Comparison of ENCODE assay signal across 1 cellular context in the genomic region with DNA sequence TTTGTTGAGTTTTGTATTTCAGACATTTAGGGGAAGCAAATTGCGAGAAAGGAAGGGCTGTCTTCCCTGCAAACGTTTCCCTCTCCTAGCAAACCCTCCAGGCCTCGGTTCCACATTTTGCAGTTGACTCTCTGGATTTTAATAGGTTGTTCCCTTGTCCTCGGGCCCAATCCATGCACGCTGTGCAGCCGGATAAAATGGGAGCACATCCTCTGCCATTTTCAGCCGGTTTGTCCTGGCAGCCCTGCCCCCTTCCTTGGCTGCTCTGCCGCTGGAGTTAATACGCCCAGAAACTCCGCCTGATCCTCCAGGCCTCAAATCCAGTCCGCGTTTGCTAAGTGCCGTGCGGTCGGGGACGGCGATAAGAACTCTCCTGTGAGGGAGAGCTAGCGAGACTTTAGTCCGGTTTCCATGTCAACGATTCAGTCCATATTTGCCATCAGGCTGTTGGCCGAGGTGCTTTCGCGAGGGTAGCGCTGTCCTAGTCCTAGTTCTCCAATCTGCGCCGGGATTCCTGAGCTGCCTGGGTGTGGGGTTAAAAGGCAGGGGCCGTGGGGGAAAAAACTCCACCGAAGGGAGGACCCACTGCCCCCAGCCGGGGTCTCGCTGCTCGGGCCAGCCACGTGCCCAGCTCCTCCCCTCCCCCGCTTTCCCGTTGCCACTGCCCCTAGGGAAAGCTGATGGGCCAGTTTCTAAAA.
TF ChIP-seq lines count a peak whose summit lies in the region.

No MANE protein-coding gene starts in this region.

TF ChIP-seq in HepG2, 621 proteins besides CTCF, POLR2A, EP300 and RAD21 (continued from another document and continues in another):
- TF ChIP-seq, protein P1, sequence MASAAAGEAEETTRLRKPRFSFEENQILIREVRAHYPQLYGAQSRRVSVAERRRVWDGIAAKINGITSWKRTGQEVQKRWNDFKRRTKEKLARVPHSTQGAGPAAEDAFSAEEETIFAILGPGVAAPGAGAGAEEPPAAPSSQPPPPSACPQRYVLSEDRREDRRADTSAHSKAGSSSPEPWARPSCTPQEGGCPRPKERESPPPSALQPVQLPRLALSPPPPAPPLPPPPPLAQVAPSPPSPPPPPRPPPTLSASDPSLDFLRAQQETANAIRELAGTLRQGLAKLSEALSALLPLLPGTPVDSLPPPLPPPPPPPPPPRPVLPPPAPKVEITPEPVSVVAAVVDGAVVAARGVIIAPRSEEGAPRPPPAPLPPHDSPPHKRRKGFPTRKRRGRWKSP (CRISPR knock-in tag; IDR thresholded peaks at IDR 0.05): peak; percentile 79
- TF ChIP-seq ARNT (IDR thresholded peaks at IDR 0.05) (no peak), KDM1A (CRISPR knock-in tag; IDR thresholded peaks at IDR 0.05) (0 out of 2 replicates have a peak, but pooled peaks have one; percentile 17), STAT5B (CRISPR knock-in tag; IDR thresholded peaks at IDR 0.05) (no peak), MED8 (CRISPR knock-in tag; IDR thresholded peaks at IDR 0.05; ENCODE audit: insufficient replicate concordance) (peak; percentile 38), NFRKB (IDR thresholded peaks at IDR 0.05) (no peak), CBFB (CRISPR knock-in tag; IDR thresholded peaks at IDR 0.05) (peak; percentile 94), RFX1 (IDR thresholded peaks at IDR 0.05) (peak; percentile 62; the same call in 1 of the 2 replicates), ZNF619 (CRISPR knock-in tag; IDR thresholded peaks at IDR 0.05) (no peak), NONO (IDR thresholded peaks at IDR 0.05) (no peak), NONO (CRISPR knock-in tag; conservative IDR thresholded peaks at IDR 0.05) (peak; percentile 90), ZNF160 (CRISPR knock-in tag; IDR thresholded peaks at IDR 0.05) (no peak; the same call in 1 of the 2 replicates), KLF11 (CRISPR knock-in tag; IDR thresholded peaks at IDR 0.05) (peak; percentile 59), ZNF260 (CRISPR knock-in tag; IDR thresholded peaks at IDR 0.05; ENCODE audit: borderline replicate concordance, low read depth) (no peak), SRF (IDR thresholded peaks at IDR 0.05; ENCODE audit: low read depth, low read length) (peak; percentile 68), ZNF282 (IDR thresholded peaks at IDR 0.05; ENCODE audit: partially characterized antibody) (no peak), ZNF746 (CRISPR knock-in tag; IDR thresholded peaks at IDR 0.05) (peak; percentile 97), NFYB (CRISPR knock-in tag; IDR thresholded peaks at IDR 0.05) (peak; percentile 56), SMAD9 (CRISPR knock-in tag; IDR thresholded peaks at IDR 0.05) (no peak), ZFY (CRISPR knock-in tag; IDR thresholded peaks at IDR 0.05) (peak; percentile 92), GATAD2A (CRISPR knock-in tag; IDR thresholded peaks at IDR 0.05) (peak; percentile 85), ZNF446 (CRISPR knock-in tag; IDR thresholded peaks at IDR 0.05) (no peak; the same call in 1 of the 2 replicates), JUND (CRISPR knock-in tag; IDR thresholded peaks at IDR 0.05) (peak; percentile 16; the same call in 1 of the 2 replicates), GATA4 (IDR thresholded peaks at IDR 0.05; ENCODE audit: borderline replicate concordance, low read depth) (peak; percentile 78; the same call in 1 of the 2 replicates), TGIF2 (CRISPR knock-in tag; IDR thresholded peaks at IDR 0.05) (peak; percentile 90), NR2F1 (CRISPR knock-in tag; IDR thresholded peaks at IDR 0.05) (peak; percentile 15 to 53; a peak in 2 of 4 replicates), KLF12 (CRISPR knock-in tag; IDR thresholded peaks at IDR 0.05; ENCODE audit: borderline replicate concordance) (peak; percentile 96; the same call in 1 of the 2 replicates), ERF (CRISPR knock-in tag; IDR thresholded peaks at IDR 0.05) (peak; percentile 84), SMYD3 (CRISPR knock-in tag; IDR thresholded peaks at IDR 0.05) (no peak), ZNF34 (CRISPR knock-in tag; IDR thresholded peaks at IDR 0.05; ENCODE audit: borderline replicate concordance) (no peak), SATB2 (CRISPR knock-in tag; IDR thresholded peaks at IDR 0.05) (peak; percentile 89; the same call in 1 of the 2 replicates), KMT2A (CRISPR knock-in tag; IDR thresholded peaks at IDR 0.05) (no peak), HNRNPL (IDR thresholded peaks at IDR 0.05; ENCODE audit: low read depth, low read length) (peak; percentile 62; the same call in 1 of the 2 replicates), MED1 (CRISPR knock-in tag; IDR thresholded peaks at IDR 0.05) (peak; percentile 84), HOXA7 (CRISPR knock-in tag; IDR thresholded peaks at IDR 0.05) (no peak), ZKSCAN8 (CRISPR knock-in tag; IDR thresholded peaks at IDR 0.05; ENCODE audit: borderline replicate concordance) (0 out of 2 replicates have a peak, but pooled peaks have one; percentile 19), MIER2 (CRISPR knock-in tag; IDR thresholded peaks at IDR 0.05) (peak; percentile 31; the same call in 1 of the 2 replicates), ZNF557 (CRISPR knock-in tag; IDR thresholded peaks at IDR 0.05) (0 out of 2 replicates have a peak, but pooled peaks have one; percentile 54), BORCS8-MEF2B (CRISPR knock-in tag; IDR thresholded peaks at IDR 0.05) (peak; percentile 48; the same call in 1 of the 2 replicates), ZNF20 (CRISPR knock-in tag; IDR thresholded peaks at IDR 0.05) (no peak), ZNF605 (CRISPR knock-in tag; IDR thresholded peaks at IDR 0.05) (peak; percentile 86; the same call in 1 of the 2 replicates), ZNF777 (CRISPR knock-in tag; IDR thresholded peaks at IDR 0.05) (peak; percentile 74), ZNF350 (CRISPR knock-in tag; IDR thresholded peaks at IDR 0.05; ENCODE audit: borderline replicate concordance, low read depth) (peak; percentile 75; the same call in 1 of the 2 replicates), CEBPG (CRISPR knock-in tag; IDR thresholded peaks at IDR 0.05) (peak; percentile 37; the same call in 1 of the 2 replicates), SNAPC2 (CRISPR knock-in tag; IDR thresholded peaks at IDR 0.05) (no peak), ZNF382 (CRISPR knock-in tag; IDR thresholded peaks at IDR 0.05; ENCODE audit: borderline replicate concordance) (no peak)
- TF ChIP-seq, protein P2, sequence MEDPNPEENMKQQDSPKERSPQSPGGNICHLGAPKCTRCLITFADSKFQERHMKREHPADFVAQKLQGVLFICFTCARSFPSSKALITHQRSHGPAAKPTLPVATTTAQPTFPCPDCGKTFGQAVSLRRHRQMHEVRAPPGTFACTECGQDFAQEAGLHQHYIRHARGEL (CRISPR knock-in tag; IDR thresholded peaks at IDR 0.05): no peak
- TF ChIP-seq, protein P3, sequence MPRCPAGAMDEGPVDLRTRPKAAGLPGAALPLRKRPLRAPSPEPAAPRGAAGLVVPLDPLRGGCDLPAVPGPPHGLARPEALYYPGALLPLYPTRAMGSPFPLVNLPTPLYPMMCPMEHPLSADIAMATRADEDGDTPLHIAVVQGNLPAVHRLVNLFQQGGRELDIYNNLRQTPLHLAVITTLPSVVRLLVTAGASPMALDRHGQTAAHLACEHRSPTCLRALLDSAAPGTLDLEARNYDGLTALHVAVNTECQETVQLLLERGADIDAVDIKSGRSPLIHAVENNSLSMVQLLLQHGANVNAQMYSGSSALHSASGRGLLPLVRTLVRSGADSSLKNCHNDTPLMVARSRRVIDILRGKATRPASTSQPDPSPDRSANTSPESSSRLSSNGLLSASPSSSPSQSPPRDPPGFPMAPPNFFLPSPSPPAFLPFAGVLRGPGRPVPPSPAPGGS (CRISPR knock-in tag; IDR thresholded peaks at IDR 0.05): no peak
- TF ChIP-seq, protein P4, sequence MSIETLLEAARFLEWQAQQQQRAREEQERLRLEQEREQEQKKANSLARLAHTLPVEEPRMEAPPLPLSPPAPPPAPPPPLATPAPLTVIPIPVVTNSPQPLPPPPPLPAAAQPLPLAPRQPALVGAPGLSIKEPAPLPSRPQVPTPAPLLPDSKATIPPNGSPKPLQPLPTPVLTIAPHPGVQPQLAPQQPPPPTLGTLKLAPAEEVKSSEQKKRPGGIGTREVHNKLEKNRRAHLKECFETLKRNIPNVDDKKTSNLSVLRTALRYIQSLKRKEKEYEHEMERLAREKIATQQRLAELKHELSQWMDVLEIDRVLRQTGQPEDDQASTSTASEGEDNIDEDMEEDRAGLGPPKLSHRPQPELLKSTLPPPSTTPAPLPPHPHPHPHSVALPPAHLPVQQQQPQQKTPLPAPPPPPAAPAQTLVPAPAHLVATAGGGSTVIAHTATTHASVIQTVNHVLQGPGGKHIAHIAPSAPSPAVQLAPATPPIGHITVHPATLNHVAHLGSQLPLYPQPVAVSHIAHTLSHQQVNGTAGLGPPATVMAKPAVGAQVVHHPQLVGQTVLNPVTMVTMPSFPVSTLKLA (IDR thresholded peaks at IDR 0.05): no peak
- TF ChIP-seq, protein P5, sequence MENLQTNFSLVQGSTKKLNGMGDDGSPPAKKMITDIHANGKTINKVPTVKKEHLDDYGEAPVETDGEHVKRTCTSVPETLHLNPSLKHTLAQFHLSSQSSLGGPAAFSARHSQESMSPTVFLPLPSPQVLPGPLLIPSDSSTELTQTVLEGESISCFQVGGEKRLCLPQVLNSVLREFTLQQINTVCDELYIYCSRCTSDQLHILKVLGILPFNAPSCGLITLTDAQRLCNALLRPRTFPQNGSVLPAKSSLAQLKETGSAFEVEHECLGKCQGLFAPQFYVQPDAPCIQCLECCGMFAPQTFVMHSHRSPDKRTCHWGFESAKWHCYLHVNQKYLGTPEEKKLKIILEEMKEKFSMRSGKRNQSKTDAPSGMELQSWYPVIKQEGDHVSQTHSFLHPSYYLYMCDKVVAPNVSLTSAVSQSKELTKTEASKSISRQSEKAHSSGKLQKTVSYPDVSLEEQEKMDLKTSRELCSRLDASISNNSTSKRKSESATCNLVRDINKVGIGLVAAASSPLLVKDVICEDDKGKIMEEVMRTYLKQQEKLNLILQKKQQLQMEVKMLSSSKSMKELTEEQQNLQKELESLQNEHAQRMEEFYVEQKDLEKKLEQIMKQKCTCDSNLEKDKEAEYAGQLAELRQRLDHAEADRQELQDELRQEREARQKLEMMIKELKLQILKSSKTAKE (CRISPR knock-in tag; IDR thresholded peaks at IDR 0.05; ENCODE audit: borderline replicate concordance): no peak
- TF ChIP-seq, protein P6, sequence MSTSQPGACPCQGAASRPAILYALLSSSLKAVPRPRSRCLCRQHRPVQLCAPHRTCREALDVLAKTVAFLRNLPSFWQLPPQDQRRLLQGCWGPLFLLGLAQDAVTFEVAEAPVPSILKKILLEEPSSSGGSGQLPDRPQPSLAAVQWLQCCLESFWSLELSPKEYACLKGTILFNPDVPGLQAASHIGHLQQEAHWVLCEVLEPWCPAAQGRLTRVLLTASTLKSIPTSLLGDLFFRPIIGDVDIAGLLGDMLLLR (CRISPR knock-in tag; IDR thresholded peaks at IDR 0.05): no peak
- TF ChIP-seq, protein P7, sequence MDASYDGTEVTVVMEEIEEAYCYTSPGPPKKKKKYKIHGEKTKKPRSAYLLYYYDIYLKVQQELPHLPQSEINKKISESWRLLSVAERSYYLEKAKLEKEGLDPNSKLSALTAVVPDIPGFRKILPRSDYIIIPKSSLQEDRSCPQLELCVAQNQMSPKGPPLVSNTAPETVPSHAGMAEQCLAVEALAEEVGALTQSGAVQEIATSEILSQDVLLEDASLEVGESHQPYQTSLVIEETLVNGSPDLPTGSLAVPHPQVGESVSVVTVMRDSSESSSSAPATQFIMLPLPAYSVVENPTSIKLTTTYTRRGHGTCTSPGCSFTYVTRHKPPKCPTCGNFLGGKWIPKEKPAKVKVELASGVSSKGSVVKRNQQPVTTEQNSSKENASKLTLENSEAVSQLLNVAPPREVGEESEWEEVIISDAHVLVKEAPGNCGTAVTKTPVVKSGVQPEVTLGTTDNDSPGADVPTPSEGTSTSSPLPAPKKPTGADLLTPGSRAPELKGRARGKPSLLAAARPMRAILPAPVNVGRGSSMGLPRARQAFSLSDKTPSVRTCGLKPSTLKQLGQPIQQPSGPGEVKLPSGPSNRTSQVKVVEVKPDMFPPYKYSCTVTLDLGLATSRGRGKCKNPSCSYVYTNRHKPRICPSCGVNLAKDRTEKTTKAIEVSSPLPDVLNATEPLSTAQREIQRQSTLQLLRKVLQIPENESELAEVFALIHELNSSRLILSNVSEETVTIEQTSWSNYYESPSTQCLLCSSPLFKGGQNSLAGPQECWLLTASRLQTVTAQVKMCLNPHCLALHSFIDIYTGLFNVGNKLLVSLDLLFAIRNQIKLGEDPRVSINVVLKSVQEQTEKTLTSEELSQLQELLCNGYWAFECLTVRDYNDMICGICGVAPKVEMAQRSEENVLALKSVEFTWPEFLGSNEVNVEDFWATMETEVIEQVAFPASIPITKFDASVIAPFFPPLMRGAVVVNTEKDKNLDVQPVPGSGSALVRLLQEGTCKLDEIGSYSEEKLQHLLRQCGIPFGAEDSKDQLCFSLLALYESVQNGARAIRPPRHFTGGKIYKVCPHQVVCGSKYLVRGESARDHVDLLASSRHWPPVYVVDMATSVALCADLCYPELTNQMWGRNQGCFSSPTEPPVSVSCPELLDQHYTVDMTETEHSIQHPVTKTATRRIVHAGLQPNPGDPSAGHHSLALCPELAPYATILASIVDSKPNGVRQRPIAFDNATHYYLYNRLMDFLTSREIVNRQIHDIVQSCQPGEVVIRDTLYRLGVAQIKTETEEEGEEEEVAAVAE (CRISPR knock-in tag; IDR thresholded peaks at IDR 0.05; ENCODE audit: borderline replicate concordance): no peak
- TF ChIP-seq, protein P8, sequence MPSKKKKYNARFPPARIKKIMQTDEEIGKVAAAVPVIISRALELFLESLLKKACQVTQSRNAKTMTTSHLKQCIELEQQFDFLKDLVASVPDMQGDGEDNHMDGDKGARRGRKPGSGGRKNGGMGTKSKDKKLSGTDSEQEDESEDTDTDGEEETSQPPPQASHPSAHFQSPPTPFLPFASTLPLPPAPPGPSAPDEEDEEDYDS (CRISPR knock-in tag; IDR thresholded peaks at IDR 0.05): peak; percentile 80
- TF ChIP-seq, protein P9, sequence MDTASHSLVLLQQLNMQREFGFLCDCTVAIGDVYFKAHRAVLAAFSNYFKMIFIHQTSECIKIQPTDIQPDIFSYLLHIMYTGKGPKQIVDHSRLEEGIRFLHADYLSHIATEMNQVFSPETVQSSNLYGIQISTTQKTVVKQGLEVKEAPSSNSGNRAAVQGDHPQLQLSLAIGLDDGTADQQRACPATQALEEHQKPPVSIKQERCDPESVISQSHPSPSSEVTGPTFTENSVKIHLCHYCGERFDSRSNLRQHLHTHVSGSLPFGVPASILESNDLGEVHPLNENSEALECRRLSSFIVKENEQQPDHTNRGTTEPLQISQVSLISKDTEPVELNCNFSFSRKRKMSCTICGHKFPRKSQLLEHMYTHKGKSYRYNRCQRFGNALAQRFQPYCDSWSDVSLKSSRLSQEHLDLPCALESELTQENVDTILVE (CRISPR knock-in tag; IDR thresholded peaks at IDR 0.05): peak; percentile 78; the same call in 1 of the 2 replicates
- TF ChIP-seq, protein P10, sequence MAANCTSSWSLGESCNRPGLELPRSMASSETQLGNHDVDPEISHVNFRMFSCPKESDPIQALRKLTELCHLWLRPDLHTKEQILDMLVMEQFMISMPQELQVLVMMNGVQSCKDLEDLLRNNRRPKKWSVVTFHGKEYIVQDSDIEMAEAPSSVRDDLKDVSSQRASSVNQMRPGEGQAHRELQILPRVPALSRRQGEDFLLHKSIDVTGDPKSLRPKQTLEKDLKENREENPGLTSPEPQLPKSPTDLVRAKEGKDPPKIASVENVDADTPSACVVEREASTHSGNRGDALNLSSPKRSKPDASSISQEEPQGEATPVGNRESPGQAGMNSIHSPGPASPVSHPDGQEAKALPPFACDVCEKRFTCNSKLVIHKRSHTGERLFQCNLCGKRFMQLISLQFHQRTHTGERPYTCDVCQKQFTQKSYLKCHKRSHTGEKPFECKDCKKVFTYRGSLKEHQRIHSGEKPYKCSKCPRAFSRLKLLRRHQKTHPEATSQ (CRISPR knock-in tag; IDR thresholded peaks at IDR 0.05; ENCODE audit: borderline replicate concordance): no peak
